Comparison of ENCODE assay signal across 22 cellular contexts in the genomic region with DNA sequence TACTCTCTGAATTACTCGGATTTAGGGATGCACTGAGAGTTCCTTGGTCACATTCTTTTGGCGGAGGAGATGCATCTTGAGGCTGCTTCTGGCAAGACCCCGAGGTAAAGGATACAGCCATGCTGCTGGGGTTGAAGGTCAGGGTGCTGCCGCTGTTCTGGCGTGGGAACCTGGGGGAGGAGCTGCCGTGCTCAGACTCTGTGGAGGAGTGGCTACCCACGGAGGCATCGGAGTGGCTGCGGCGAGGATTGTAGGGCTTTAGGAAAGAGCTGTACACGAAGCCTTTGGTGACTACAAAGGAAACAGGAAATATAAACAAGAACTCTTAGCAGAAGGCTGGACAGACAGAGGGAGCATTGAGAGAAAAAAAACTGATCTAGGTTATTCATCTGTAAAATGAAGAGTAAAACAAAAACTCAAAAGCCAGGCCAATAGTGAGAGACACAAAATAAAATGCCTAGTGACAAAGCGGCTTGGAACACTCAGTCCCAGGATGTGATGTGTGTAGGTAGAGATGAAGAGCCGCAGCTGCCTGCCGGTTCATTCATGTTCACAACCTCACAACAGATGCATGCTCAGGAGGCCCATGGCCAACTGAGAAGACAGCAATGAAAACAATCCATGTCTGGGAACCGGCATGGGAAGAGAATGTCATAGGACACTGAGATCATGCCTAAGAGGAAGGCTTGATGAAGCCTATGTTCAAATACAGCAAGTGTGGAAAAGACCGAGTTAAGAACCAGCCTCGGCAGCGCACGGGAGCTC.
DNase-seq lines count a peak whose midpoint lies in the region; ATAC-seq and TF ChIP-seq lines count a peak whose summit lies in the region.
"Had no signal": no experiment of that assay in that cellular context is flagged by ENCODE, and none has a peak within 500 bp of the region (broad histone marks: within the 10 kb centered on the region; RNA-seq: fewer than 3 reads in every experiment).

No MANE protein-coding gene starts in this region.

- BruUV-seq in A673 (replicated peaks; lab: Mats Ljungman, UMichigan), result no TSS peak

- H3K4me1 ChIP-seq in urinary bladder (ENCODE audit: insufficient read depth) (no peaks in the 10 kb centered on the region), A673 (ENCODE audit: insufficient read depth, low read length, poor library complexity, severe bottlenecking) (no peaks in the 10 kb centered on the region)
- H3K4me1 ChIP-seq: BE2C, foreskin keratinocyte, neural progenitor cell, thyroid gland had no signal

- DNase-seq in Right ventricle myocardium inferior (ENCODE audit: missing footprints), result no peak
- DNase-seq in cardiac septum (ENCODE audit: low spot score), result no peak
- DNase-seq in left ventricle myocardium superior, result peak; percentile 53
- no peak for DNase-seq in left colon
- no peak for DNase-seq in activated T-helper 2 cell treated with anti-CD3 and anti-CD28 coated beads, Interferon-gamma antibody, Interleukin-2, Interleukin-4, amounts not matched to agents 10 μg/mL and 5 μg/mL and 100 μg/mL, durations not matched to agents 14 hours and 24 hours and 36 hours (ENCODE audit: low spot score)
- no peak for DNase-seq in A673 (ENCODE audit: low spot score)
- DNase-seq: 8988T; activated CD4-positive, alpha-beta T cell treated with anti-CD3 and anti-CD28 coated beads for 36 hours; BE2C; Calu3; cortex of kidney; foreskin keratinocyte; NCI-H1048; NCI-H2081 treated with DMSO at 0.1 percent for 48 hours; stimulated activated naive B cell treated with anti-CD40 and anti-IgM and Interleukin-4, amounts not matched to agents 10 μg/mL and 1 μg/mL and 100 μg/mL, for 72 hours; thyroid gland had no signal

- 62% methylated on average over 19 of the region's 19 CpGs for WGBS in urinary bladder

- H3K36me3 ChIP-seq in urinary bladder (ENCODE audit: insufficient read depth) (peaks cover 3% of the 10 kb centered on the region), A673 (ENCODE audit: insufficient read depth, low read length, poor library complexity, severe bottlenecking) (peaks cover 97% of the 10 kb centered on the region)

- H3K4me3 ChIP-seq in urinary bladder (ENCODE audit: low read depth, low read length) (no peak overlapping the region), A673 (ENCODE audit: low read depth, low read length, poor library complexity, severe bottlenecking) (no peak overlapping the region)
- H3K4me3 ChIP-seq: neural progenitor cell, thyroid gland had no signal

- H3K27ac Mint-ChIP-seq in nephron, result peak overlapping the region; percentile 28 to 53 (median 40)
- H3K27ac Mint-ChIP-seq in activated T-helper 2 cell treated with anti-CD3 and anti-CD28 coated beads, Interferon-gamma antibody, Interleukin-2, Interleukin-4, amounts not matched to agents 10 μg/mL and 5 μg/mL and 100 μg/mL, durations not matched to agents 14 hours and 24 hours and 36 hours, result no peak overlapping the region
- H3K27ac Mint-ChIP-seq: activated CD4-positive, alpha-beta T cell treated with anti-CD3 and anti-CD28 coated beads for 36 hours; memory B cell; neural progenitor cell; stimulated activated naive B cell treated with anti-CD40 and anti-IgM and Interleukin-4, amounts not matched to agents 10 μg/mL and 1 μg/mL and 100 μg/mL, for 72 hours had no signal

- H3K4me1 Mint-ChIP-seq in nephron, result no peaks in the 10 kb centered on the region
- peaks cover 6% of the 10 kb centered on the region for H3K4me1 Mint-ChIP-seq in activated T-helper 2 cell treated with anti-CD3 and anti-CD28 coated beads, Interferon-gamma antibody, Interleukin-2, Interleukin-4, amounts not matched to agents 10 μg/mL and 5 μg/mL and 100 μg/mL, durations not matched to agents 14 hours and 24 hours and 36 hours (ENCODE audit: low read depth)
- H3K4me1 Mint-ChIP-seq: memory B cell; neural progenitor cell; stimulated activated naive B cell treated with anti-CD40 and anti-IgM and Interleukin-4, amounts not matched to agents 10 μg/mL and 1 μg/mL and 100 μg/mL, for 72 hours had no signal

- POLR2A ChIA-PET in A673 (lab: Charles Lee; ENCODE audit: low non-redundant PET), result no interaction called here

- ATAC-seq in Right ventricle myocardium inferior, result peak; percentile 39
- ATAC-seq in left ventricle myocardium superior, result peak; percentile 70
- no peak for ATAC-seq in left colon
- ATAC-seq: activated CD4-positive, alpha-beta T cell treated with anti-CD3 and anti-CD28 coated beads for 36 hours; activated naive CD4-positive, alpha-beta T cell treated with anti-CD3 and anti-CD28 coated beads, Interleukin-2, amount 50 U/mL, for 72 hours; foreskin keratinocyte; stimulated activated naive B cell treated with anti-CD40 and anti-IgM and Interleukin-4, amounts not matched to agents 10 μg/mL and 1 μg/mL and 100 μg/mL, for 72 hours had no signal

- H3K27me3 Mint-ChIP-seq in nephron (ENCODE audit: low read depth), result peaks cover under 1% of the 10 kb centered on the region
- H3K27me3 Mint-ChIP-seq in activated T-helper 2 cell treated with anti-CD3 and anti-CD28 coated beads, Interferon-gamma antibody, Interleukin-2, Interleukin-4, amounts not matched to agents 10 μg/mL and 5 μg/mL and 100 μg/mL, durations not matched to agents 14 hours and 24 hours and 36 hours (ENCODE audit: low read depth), result peaks cover 30% of the 10 kb centered on the region
- H3K27me3 Mint-ChIP-seq: memory B cell; stimulated activated naive B cell treated with anti-CD40 and anti-IgM and Interleukin-4, amounts not matched to agents 10 μg/mL and 1 μg/mL and 100 μg/mL, for 72 hours had no signal

- H3K27ac ChIP-seq in urinary bladder (ENCODE audit: low read depth) (peak overlapping the region; percentile 50), A673 (ENCODE audit: low read depth, low read length, poor library complexity, severe bottlenecking) (no peak overlapping the region)
- H3K27ac ChIP-seq: foreskin keratinocyte, KMS-11, neural progenitor cell, thyroid gland had no signal

- CTCF ChIA-PET in A673 (lab: Charles Lee), result no interaction called here

- TF ChIP-seq CTCF in nephron (IDR thresholded peaks at IDR 0.05; ENCODE audit: unreplicated experiment in 3 of 3), result no peak
- TF ChIP-seq CTCF in A673 (conservative IDR thresholded peaks at IDR 0.05; ENCODE audit: low read depth, low read length), result no peak

- H3K9me3 ChIP-seq in A673 (ENCODE audit: low read depth, low read length, poor library complexity, severe bottlenecking), result no peaks in the 10 kb centered on the region
- H3K9me3 ChIP-seq: BE2C, thyroid gland had no signal

- intact Hi-C loops in Right ventricle myocardium inferior (cut with DNase I), result no loop called here
- intact Hi-C loops in cardiac septum (cut with DNase I), result no loop called here
- intact Hi-C loops in left ventricle myocardium superior (cut with micrococcal nuclease), result no loop called here
- intact Hi-C loops in left colon (cut with DNase I, micrococcal nuclease), result no loop called here
- intact Hi-C loops in activated T-helper 2 cell treated with anti-CD3 and anti-CD28 coated beads, Interferon-gamma antibody, Interleukin-2, Interleukin-4, amounts not matched to agents 10 μg/mL and 5 μg/mL and 100 μg/mL, durations not matched to agents 14 hours and 24 hours and 36 hours (cut with micrococcal nuclease), result no loop called here
- intact Hi-C loops in A673 (cut with micrococcal nuclease; ENCODE audit: unreplicated experiment), result no loop called here

- H3K27me3 ChIP-seq in A673 (replicated peaks; ENCODE audit: insufficient read depth, low read depth, low read length, poor library complexity), result no peaks in the 10 kb centered on the region
- H3K27me3 ChIP-seq: BE2C, foreskin keratinocyte, neural progenitor cell, thyroid gland had no signal

- H3K36me3 Mint-ChIP-seq in nephron (ENCODE audit: low read depth), result peaks cover 88% of the 10 kb centered on the region
- no peaks in the 10 kb centered on the region for H3K36me3 Mint-ChIP-seq in activated T-helper 2 cell treated with anti-CD3 and anti-CD28 coated beads, Interferon-gamma antibody, Interleukin-2, Interleukin-4, amounts not matched to agents 10 μg/mL and 5 μg/mL and 100 μg/mL, durations not matched to agents 14 hours and 24 hours and 36 hours (ENCODE audit: low read depth)

- no peaks in the 10 kb centered on the region for H3K9me3 Mint-ChIP-seq in nephron
- no peaks in the 10 kb centered on the region for H3K9me3 Mint-ChIP-seq in activated T-helper 2 cell treated with anti-CD3 and anti-CD28 coated beads, Interferon-gamma antibody, Interleukin-2, Interleukin-4, amounts not matched to agents 10 μg/mL and 5 μg/mL and 100 μg/mL, durations not matched to agents 14 hours and 24 hours and 36 hours
- H3K9me3 Mint-ChIP-seq: activated naive CD4-positive, alpha-beta T cell treated with anti-CD3 and anti-CD28 coated beads, Interleukin-2, amount 50 U/mL, for 72 hours; memory B cell; neural progenitor cell; stimulated activated naive B cell treated with anti-CD40 and anti-IgM and Interleukin-4, amounts not matched to agents 10 μg/mL and 1 μg/mL and 100 μg/mL, for 72 hours had no signal

- no peak overlapping the region for H3K4me3 Mint-ChIP-seq in nephron
- no peak overlapping the region for H3K4me3 Mint-ChIP-seq in activated T-helper 2 cell treated with anti-CD3 and anti-CD28 coated beads, Interferon-gamma antibody, Interleukin-2, Interleukin-4, amounts not matched to agents 10 μg/mL and 5 μg/mL and 100 μg/mL, durations not matched to agents 14 hours and 24 hours and 36 hours (ENCODE audit: low read depth)
- H3K4me3 Mint-ChIP-seq: activated CD4-positive, alpha-beta T cell treated with anti-CD3 and anti-CD28 coated beads for 36 hours; memory B cell; neural progenitor cell; stimulated activated naive B cell treated with anti-CD40 and anti-IgM and Interleukin-4, amounts not matched to agents 10 μg/mL and 1 μg/mL and 100 μg/mL, for 72 hours had no signal
